8 cellular contexts compared by ENCODE assay signal in genomic region chr1:2545754-2546514, GRCh38. TPM values are rescaled to one million over a fixed set of nuclear protein-coding genes. Genes with fewer than 3 reads are reported as not detected.
A peak's percentile ranks its signal among the peaks of the same experiment; 100 is the strongest.
DNase-seq lines count a peak whose midpoint lies in the region; ATAC-seq and TF ChIP-seq lines count a peak whose summit lies in the region.

No MANE protein-coding gene starts in this region.

- peak; percentile 88 for DNase-seq in D341Med (ENCODE audit: low spot score)
- peak; percentile 85 for DNase-seq in Jurkat, Clone E6-1 (ENCODE audit: low read depth, low spot score)
- DNase-seq in RWPE1 (ENCODE audit: low spot score), result peak; percentile 94
- peak; percentile 89 for DNase-seq in activated gamma-delta T cell (lab: John Stamatoyannopoulos, UW)
- peak; percentile 70 to 89 for DNase-seq in foreskin fibroblast
- DNase-seq in nucleus accumbens (lab: John Stamatoyannopoulos, UW), result peak in 52 of 56 donors; percentile 19 to 88 (median 66)
- peak; percentile 95 to 96 for DNase-seq in suprapubic skin (ENCODE audit: low spot score in 2 of 2)

- peak overlapping the region; percentile 71 for H3K4me3 ChIP-seq in Jurkat, Clone E6-1 (ENCODE audit: low read length)
- peak overlapping the region; percentile 52 to 57 for H3K4me3 ChIP-seq in foreskin fibroblast (ENCODE audit: low read depth in 1 of 2, low read length in 2 of 2)
- H3K4me3 ChIP-seq in suprapubic skin, result peak overlapping the region; percentile 64

- peak; percentile 32 for ATAC-seq in GM21526 (IDR thresholded peaks at IDR 0.05; ENCODE audit: low FRiP score, unreplicated experiment)

- peaks cover 2% of the 10 kb centered on the region for H3K27me3 ChIP-seq in suprapubic skin

- TF ChIP-seq CTCF in RWPE1 (conservative IDR thresholded peaks at IDR 0.05; ENCODE audit: low read depth) (no peak), foreskin fibroblast (IDR thresholded peaks at IDR 0.05; ENCODE audit: low read depth, low read length) (no peak), suprapubic skin (IDR thresholded peaks at IDR 0.05) (no peak)

- no peak for TF ChIP-seq EP300 in suprapubic skin (IDR thresholded peaks at IDR 0.05)

- POLR2A ChIA-PET in RWPE1 (lab: Yijun Ruan, JAX; ENCODE audit: low non-redundant PET), result no interaction called here

- peak overlapping the region; percentile 83 for H3K27ac ChIP-seq in RWPE1
- H3K27ac ChIP-seq in suprapubic skin, result peak overlapping the region; percentile 95

- H3K4me1 ChIP-seq in suprapubic skin, result peaks cover 79% of the 10 kb centered on the region

- no peaks in the 10 kb centered on the region for H3K9me3 ChIP-seq in suprapubic skin

- TF ChIP-seq POLR2A in suprapubic skin (IDR thresholded peaks at IDR 0.05), result peak in 1 of 2 donors; percentile 13

- no peaks in the 10 kb centered on the region for H3K36me3 ChIP-seq in suprapubic skin

- CTCF ChIA-PET in RWPE1 (lab: Yijun Ruan, JAX), result interaction anchor here (0.6 kb wide), 1 partner anchor 75 kb away, joined by 3 read pairs; no protein-coding TSS in a partner anchor

- no CpG with 5 or more reads among the region's 43 CpGs for WGBS in suprapubic skin

RNA-seq across cellular contexts. Expression of gene TNFRSF14, which starts 10.2 kb away (rescaled TPM):
- 10.1 TPM for polyA plus RNA-seq in Jurkat, Clone E6-1 (2012; ENCODE audit: insufficient read depth, insufficient read length)
- total RNA-seq in suprapubic skin, result 100 to 1,000 TPM in 1 of 4 donors, 10 to 100 TPM in 3; 33.3 to 111 (median 60.9) TPM

RNA-seq across cellular contexts. Expression of gene HES5, which starts 15.9 kb away (rescaled TPM):
- polyA plus RNA-seq in Jurkat, Clone E6-1 (2012; ENCODE audit: insufficient read depth, insufficient read length), result not detected
- 10 to 100 TPM in 1 of 4 donors, 1 to 10 TPM in 3; 2.6 to 12.0 (median 5.9) TPM for total RNA-seq in suprapubic skin

RNA-seq across cellular contexts. Expression of gene PANK4, which starts 19.5 kb away (rescaled TPM):
- 33.1 TPM for polyA plus RNA-seq in Jurkat, Clone E6-1 (2012; ENCODE audit: insufficient read depth, insufficient read length)
- total RNA-seq in suprapubic skin, result 10 to 100 TPM; 17.7 to 36.0 (median 29.7) TPM

RNA-seq across cellular contexts. Expression of gene PRXL2B, which starts 40.6 kb away (rescaled TPM):
- 19.9 TPM for polyA plus RNA-seq in Jurkat, Clone E6-1 (2012; ENCODE audit: insufficient read depth, insufficient read length)
- 10 to 100 TPM in 2 of 4 donors, 1 to 10 TPM in 2; 9.7 to 16.3 (median 10.7) TPM for total RNA-seq in suprapubic skin

Comparison
In these comparisons a context has a peak if more than half of its experiments do, and no peak if none do; other contexts are left out.
1. Peak in every context shown above with its lines: DNase-seq, ATAC-seq, H3K4me3 ChIP-seq and H3K27ac ChIP-seq.